In genomic region chr5:66742083-66742895, GRCh38 we compare ENCODE assay signal across 10 cellular contexts.
DNase-seq lines count a peak whose midpoint lies in the region; ATAC-seq, FAIRE-seq and TF ChIP-seq lines count a peak whose summit lies in the region.
"Had no signal": no experiment of that assay in that cellular context is flagged by ENCODE, and none has a peak within 500 bp of the region (broad histone marks: within the 10 kb centered on the region; RNA-seq: fewer than 3 reads in every experiment).

No MANE protein-coding gene starts in this region.

- TF ChIP-seq CTCF in AG04450 (IDR thresholded peaks at IDR 0.05; ENCODE audit: low read depth, low read length), result 0 out of 2 replicates have a peak, but pooled peaks have one; percentile 4
- TF ChIP-seq CTCF in GM12878 (IDR thresholded peaks at IDR 0.05 in 2 of 3, conservative IDR thresholded peaks at IDR 0.05 in 1 of 3; ENCODE audit: control insufficient read depth in 2 of 3, extremely low read depth in 1 of 3, insufficient read depth in 1 of 3, low read depth in 3 of 3, low read length in 3 of 3), result peak in 2 of 3 experiments; percentile 9 to 15; a peak in 1 of 6 replicates

- CTCF ChIA-PET in AG04450 (lab: Charles Lee), result interaction anchor here (1.5 kb wide), 1 partner anchor 436 kb away, joined by 6 read pairs; no protein-coding TSS in a partner anchor
- CTCF ChIA-PET in GM12878 (lab: Yijun Ruan, JAX), result no interaction called here

- no peak for FAIRE-seq in GM12878 (lab: Jason Lieb, UNC)

- POLR2A ChIA-PET in AG04450 (lab: Yijun Ruan, JAX), result no interaction called here
- POLR2A ChIA-PET in GM12878 (lab: Charles Lee), result interaction anchor here (0.7 kb wide), 1 partner anchor 946 kb away, joined by 3 read pairs; no protein-coding TSS in a partner anchor

- no peak overlapping the region for H3K9ac ChIP-seq in GM12878 (ENCODE audit: control insufficient read depth, insufficient read depth, low read length)

- no peak for TF ChIP-seq EP300 in GM12878 (IDR thresholded peaks at IDR 0.05; ENCODE audit: borderline replicate concordance in 1 of 2, control insufficient read depth in 1 of 2, low read depth in 2 of 2, low read length in 2 of 2)

- intact Hi-C loops in GM12878 (cut with micrococcal nuclease; ENCODE audit: unreplicated experiment), result no loop called here
- intact Hi-C loops in left colon (cut with DNase I, micrococcal nuclease), result no loop called here

- H3K4me3 ChIP-seq in AG04450 (ENCODE audit: low read depth, low read length), result no peak overlapping the region
- no peak overlapping the region for H3K4me3 ChIP-seq in H7 (ENCODE audit: insufficient read depth, low read depth, low read length)
- no peak overlapping the region for H3K4me3 ChIP-seq in GM12878

- SMC1A ChIA-PET in GM12878 (lab: Charles Lee; ENCODE audit: uncharacterized antibody, unreplicated experiment), result no interaction called here

- in situ Hi-C loops in GM12878 (cut with MboI), result no loop called here

- no peak overlapping the region for H3K4me2 ChIP-seq in GM12878 (ENCODE audit: control insufficient read depth, insufficient read depth)

- peaks cover 4% of the 10 kb centered on the region for H3K27me3 ChIP-seq in AG04450 (ENCODE audit: control insufficient read depth, insufficient read depth, low read length)
- H3K27me3 ChIP-seq in H7 (ENCODE audit: control insufficient read depth, insufficient read depth, low read length), result no peaks in the 10 kb centered on the region
- no peaks in the 10 kb centered on the region; a peak in 1 of 4 replicates for H3K27me3 ChIP-seq in GM12878 (replicated peaks in 1 of 2; ENCODE audit: control insufficient read depth in 2 of 2, insufficient read depth in 2 of 2, low read length in 1 of 2)

- no peak for TF ChIP-seq RAD21 in GM12878 (IDR thresholded peaks at IDR 0.05; ENCODE audit: insufficient read depth, low read depth, low read length)

- H4K20me1 ChIP-seq in GM12878 (ENCODE audit: control insufficient read depth, insufficient read depth), result no peaks in the 10 kb centered on the region

- DNase-seq in AG04450 (ENCODE audit: low read depth, low spot score), result no peak
- DNase-seq in H7, result peak; percentile 48
- DNase-seq in GM12878 (ENCODE audit: low read depth, low spot score), result no peak
- peak in 1 of 2 donors; percentile 14 for DNase-seq in left colon
- no peak for DNase-seq in NCI-H146 (lab: John Stamatoyannopoulos, UW)
- no peak for DNase-seq in stimulated activated naive CD8-positive, alpha-beta T cell treated with anti-CD3 and anti-CD28 coated beads, Interleukin-15, Interleukin-2, amounts not matched to agents 100 U/mL and 50 U/mL, for 24 hours
- DNase-seq in AG08396 (ENCODE audit: low spot score), result no peak
- DNase-seq: T-helper 9 cell had no signal

- no peak for TF ChIP-seq POLR2A in GM12878 (IDR thresholded peaks at IDR 0.05; ENCODE audit: low read depth, low read length)

- H3K36me3 ChIP-seq in H7 (replicated peaks; ENCODE audit: control insufficient read depth, insufficient read depth, low read length), result no peaks in the 10 kb centered on the region
- H3K36me3 ChIP-seq in GM12878 (ENCODE audit: control insufficient read depth in 2 of 2, insufficient read depth in 2 of 2, low read length in 1 of 2), result no peaks in the 10 kb centered on the region

- no peaks in the 10 kb centered on the region for H3K4me1 ChIP-seq in GM12878 (ENCODE audit: control insufficient read depth, insufficient read depth, low read length)

- WGBS in GM12878 (ENCODE audit: insufficient coverage, insufficient replicate concordance, low lambda C conversion rate, missing lambda C conversion rate), result 35% methylated on average over 15 of the region's 15 CpGs

- no peaks in the 10 kb centered on the region for H3K79me2 ChIP-seq in GM12878 (ENCODE audit: control insufficient read depth, insufficient read depth, low read length)

- H3K27ac ChIP-seq in AG04450 (ENCODE audit: low read depth, low read length) (no peak overlapping the region), GM12878 (ENCODE audit: control insufficient read depth, insufficient read depth) (no peak overlapping the region)
- H3K27ac ChIP-seq: HL-60 had no signal

- H3K9me3 ChIP-seq in AG04450 (ENCODE audit: control insufficient read depth, insufficient read depth, low read length), result no peaks in the 10 kb centered on the region; the same call in 1 of the 2 replicates
- no peaks in the 10 kb centered on the region for H3K9me3 ChIP-seq in GM12878 (replicated peaks; ENCODE audit: control insufficient read depth, insufficient read depth, low read length)

- RAD21 ChIA-PET in GM12878 (lab: Charles Lee; ENCODE audit: unreplicated experiment), result interaction anchor here (1.7 kb wide), 1 partner anchor 434 kb away, joined by 6 read pairs; no protein-coding TSS in a partner anchor

- no peak overlapping the region for H2AFZ ChIP-seq in GM12878 (ENCODE audit: control insufficient read depth, low read depth, low read length)

- 0 out of 3 replicates have a peak, but pooled peaks have one; percentile 33 for ATAC-seq in GM12878
- ATAC-seq in left colon, result peak; percentile 52
- no peak for ATAC-seq in stimulated activated naive CD8-positive, alpha-beta T cell treated with anti-CD3 and anti-CD28 coated beads, Interleukin-15, Interleukin-2, amounts not matched to agents 100 U/mL and 50 U/mL, for 24 hours
- no peak for ATAC-seq in HG03139 (IDR thresholded peaks at IDR 0.05; ENCODE audit: unreplicated experiment)

- BruUV-seq in GM12878 (replicated peaks; lab: Mats Ljungman, UMichigan), result no TSS peak

TF ChIP-seq in GM12878, 131 proteins besides CTCF, POLR2A, EP300 and RAD21:
- no peak for TF ChIP-seq ZBED1 (IDR thresholded peaks at IDR 0.05; ENCODE audit: borderline replicate concordance)
- TF ChIP-seq IRF4 (IDR thresholded peaks at IDR 0.05; ENCODE audit: low read depth, low read length), result no peak
- TF ChIP-seq ATF7 (IDR thresholded peaks at IDR 0.05; ENCODE audit: low read depth), result no peak
- no peak for TF ChIP-seq ZNF687 (IDR thresholded peaks at IDR 0.05)
- TF ChIP-seq RAD51 (IDR thresholded peaks at IDR 0.05), result no peak
- TF ChIP-seq MEF2B (IDR thresholded peaks at IDR 0.05; ENCODE audit: partially characterized antibody, poor library complexity, severe bottlenecking), result no peak
- TF ChIP-seq IKZF1 (conservative IDR thresholded peaks at IDR 0.05), result no peak
- TF ChIP-seq TARDBP (IDR thresholded peaks at IDR 0.05; ENCODE audit: borderline replicate concordance), result no peak
- no peak for TF ChIP-seq SMAD5 (IDR thresholded peaks at IDR 0.05; ENCODE audit: low read depth)
- no peak for TF ChIP-seq RFX5 (IDR thresholded peaks at IDR 0.05; ENCODE audit: low read depth, low read length)

Comparison
In these comparisons a context has a peak if more than half of its experiments do, and no peak if none do; other contexts are left out.
1. ATAC-seq: peak in GM12878 (single experiment) and left colon (single experiment); none in stimulated activated naive CD8-positive, alpha-beta T cell treated with anti-CD3 and anti-CD28 coated beads, Interleukin-15, Interleukin-2, amounts not matched to agents 100 U/mL and 50 U/mL, for 24 hours (single experiment) and HG03139 (single experiment).